ENCODE assay signal across 1 cellular context in the genomic region with DNA sequence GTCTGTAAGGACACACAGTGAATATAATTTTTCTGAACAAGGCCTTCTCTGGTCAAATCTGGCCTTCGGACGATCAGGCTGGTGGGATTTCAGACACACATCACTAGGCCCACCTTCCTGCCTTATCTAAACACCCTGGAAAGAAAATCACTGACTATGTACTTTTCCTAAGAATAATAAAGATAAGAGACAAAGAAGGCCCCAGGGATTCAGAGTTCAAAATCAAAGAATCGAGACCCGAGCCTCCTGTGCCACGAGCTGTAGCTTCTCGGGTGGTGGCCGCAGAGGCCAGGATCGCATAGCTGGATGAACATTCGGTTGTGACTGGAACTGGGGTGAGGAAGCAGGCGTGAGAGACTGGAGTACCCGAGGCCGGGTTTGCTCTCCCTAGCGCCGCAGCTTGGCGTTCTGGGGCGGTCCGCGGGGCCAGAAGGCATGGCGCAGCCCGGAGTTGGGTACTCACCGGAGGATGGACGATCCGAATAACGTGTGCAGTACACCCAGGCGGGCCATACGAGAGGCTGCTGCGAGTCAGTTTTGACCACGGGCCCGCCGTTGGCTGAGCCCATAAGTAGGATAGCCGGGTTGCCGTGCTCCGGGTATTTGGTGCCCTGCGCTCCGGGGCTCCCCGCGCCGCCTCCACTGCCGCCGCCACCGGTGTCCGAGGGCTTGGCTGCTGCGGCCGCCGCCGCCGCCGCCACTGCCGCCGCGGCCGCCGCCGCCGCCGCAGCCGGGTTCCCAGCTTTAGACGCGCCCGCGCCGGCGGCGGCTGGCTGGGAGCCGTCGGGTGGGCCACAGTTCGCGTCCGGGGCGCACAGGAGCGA.
TF ChIP-seq lines count a peak whose summit lies in the region.

No MANE protein-coding gene starts in this region.

TF ChIP-seq in K562, 482 proteins besides CTCF, POLR2A, EP300 and RAD21:
- TF ChIP-seq, protein P1, sequence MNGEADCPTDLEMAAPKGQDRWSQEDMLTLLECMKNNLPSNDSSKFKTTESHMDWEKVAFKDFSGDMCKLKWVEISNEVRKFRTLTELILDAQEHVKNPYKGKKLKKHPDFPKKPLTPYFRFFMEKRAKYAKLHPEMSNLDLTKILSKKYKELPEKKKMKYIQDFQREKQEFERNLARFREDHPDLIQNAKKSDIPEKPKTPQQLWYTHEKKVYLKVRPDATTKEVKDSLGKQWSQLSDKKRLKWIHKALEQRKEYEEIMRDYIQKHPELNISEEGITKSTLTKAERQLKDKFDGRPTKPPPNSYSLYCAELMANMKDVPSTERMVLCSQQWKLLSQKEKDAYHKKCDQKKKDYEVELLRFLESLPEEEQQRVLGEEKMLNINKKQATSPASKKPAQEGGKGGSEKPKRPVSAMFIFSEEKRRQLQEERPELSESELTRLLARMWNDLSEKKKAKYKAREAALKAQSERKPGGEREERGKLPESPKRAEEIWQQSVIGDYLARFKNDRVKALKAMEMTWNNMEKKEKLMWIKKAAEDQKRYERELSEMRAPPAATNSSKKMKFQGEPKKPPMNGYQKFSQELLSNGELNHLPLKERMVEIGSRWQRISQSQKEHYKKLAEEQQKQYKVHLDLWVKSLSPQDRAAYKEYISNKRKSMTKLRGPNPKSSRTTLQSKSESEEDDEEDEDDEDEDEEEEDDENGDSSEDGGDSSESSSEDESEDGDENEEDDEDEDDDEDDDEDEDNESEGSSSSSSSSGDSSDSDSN (IDR thresholded peaks at IDR 0.05; ENCODE audit: borderline replicate concordance in 1 of 2, low read depth in 2 of 2, low read length in 2 of 2), result 0 out of 4 replicates have a peak, but pooled peaks of 1 of the 2 experiments have one; percentile 13
- TF ChIP-seq, protein P2, sequence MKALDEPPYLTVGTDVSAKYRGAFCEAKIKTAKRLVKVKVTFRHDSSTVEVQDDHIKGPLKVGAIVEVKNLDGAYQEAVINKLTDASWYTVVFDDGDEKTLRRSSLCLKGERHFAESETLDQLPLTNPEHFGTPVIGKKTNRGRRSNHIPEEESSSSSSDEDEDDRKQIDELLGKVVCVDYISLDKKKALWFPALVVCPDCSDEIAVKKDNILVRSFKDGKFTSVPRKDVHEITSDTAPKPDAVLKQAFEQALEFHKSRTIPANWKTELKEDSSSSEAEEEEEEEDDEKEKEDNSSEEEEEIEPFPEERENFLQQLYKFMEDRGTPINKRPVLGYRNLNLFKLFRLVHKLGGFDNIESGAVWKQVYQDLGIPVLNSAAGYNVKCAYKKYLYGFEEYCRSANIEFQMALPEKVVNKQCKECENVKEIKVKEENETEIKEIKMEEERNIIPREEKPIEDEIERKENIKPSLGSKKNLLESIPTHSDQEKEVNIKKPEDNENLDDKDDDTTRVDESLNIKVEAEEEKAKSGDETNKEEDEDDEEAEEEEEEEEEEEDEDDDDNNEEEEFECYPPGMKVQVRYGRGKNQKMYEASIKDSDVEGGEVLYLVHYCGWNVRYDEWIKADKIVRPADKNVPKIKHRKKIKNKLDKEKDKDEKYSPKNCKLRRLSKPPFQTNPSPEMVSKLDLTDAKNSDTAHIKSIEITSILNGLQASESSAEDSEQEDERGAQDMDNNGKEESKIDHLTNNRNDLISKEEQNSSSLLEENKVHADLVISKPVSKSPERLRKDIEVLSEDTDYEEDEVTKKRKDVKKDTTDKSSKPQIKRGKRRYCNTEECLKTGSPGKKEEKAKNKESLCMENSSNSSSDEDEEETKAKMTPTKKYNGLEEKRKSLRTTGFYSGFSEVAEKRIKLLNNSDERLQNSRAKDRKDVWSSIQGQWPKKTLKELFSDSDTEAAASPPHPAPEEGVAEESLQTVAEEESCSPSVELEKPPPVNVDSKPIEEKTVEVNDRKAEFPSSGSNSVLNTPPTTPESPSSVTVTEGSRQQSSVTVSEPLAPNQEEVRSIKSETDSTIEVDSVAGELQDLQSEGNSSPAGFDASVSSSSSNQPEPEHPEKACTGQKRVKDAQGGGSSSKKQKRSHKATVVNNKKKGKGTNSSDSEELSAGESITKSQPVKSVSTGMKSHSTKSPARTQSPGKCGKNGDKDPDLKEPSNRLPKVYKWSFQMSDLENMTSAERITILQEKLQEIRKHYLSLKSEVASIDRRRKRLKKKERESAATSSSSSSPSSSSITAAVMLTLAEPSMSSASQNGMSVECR (CRISPR knock-in tag; IDR thresholded peaks at IDR 0.05), result 0 out of 2 replicates have a peak, but pooled peaks have one; percentile 6
- TF ChIP-seq SMAD4 (CRISPR knock-in tag; conservative IDR thresholded peaks at IDR 0.05), result peak; percentile 36; the same call in 1 of the 2 replicates
- TF ChIP-seq CC2D1A (IDR thresholded peaks at IDR 0.05), result no peak
- no peak for TF ChIP-seq SIX5 (IDR thresholded peaks at IDR 0.05; ENCODE audit: borderline replicate concordance in 1 of 2, insufficient read depth in 1 of 2, low read depth in 1 of 2, low read length in 2 of 2)
- TF ChIP-seq, protein P3, sequence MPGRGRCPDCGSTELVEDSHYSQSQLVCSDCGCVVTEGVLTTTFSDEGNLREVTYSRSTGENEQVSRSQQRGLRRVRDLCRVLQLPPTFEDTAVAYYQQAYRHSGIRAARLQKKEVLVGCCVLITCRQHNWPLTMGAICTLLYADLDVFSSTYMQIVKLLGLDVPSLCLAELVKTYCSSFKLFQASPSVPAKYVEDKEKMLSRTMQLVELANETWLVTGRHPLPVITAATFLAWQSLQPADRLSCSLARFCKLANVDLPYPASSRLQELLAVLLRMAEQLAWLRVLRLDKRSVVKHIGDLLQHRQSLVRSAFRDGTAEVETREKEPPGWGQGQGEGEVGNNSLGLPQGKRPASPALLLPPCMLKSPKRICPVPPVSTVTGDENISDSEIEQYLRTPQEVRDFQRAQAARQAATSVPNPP (IDR thresholded peaks at IDR 0.05; ENCODE audit: borderline replicate concordance, insufficient read depth, insufficient read length), result no peak
- TF ChIP-seq HEY1 (CRISPR knock-in tag; IDR thresholded peaks at IDR 0.05; ENCODE audit: borderline replicate concordance), result no peak
- TF ChIP-seq NONO (IDR thresholded peaks at IDR 0.05; ENCODE audit: low read depth in 2 of 2, low read length in 1 of 2), result peak in 1 of 2 experiments; percentile 23; a peak in 1 of 4 replicates
- TF ChIP-seq LCOR (CRISPR knock-in tag; IDR thresholded peaks at IDR 0.05), result no peak
